Comparison of ENCODE assay signal across 19 cellular contexts in genomic region chr4:141240259-141240658, GRCh38.
"Had no signal": no experiment of that assay in that cellular context is flagged by ENCODE, and none has a peak within 500 bp of the region (broad histone marks: within the 10 kb centered on the region; RNA-seq: fewer than 3 reads in every experiment).

No MANE protein-coding gene starts in this region.

- H3K4me1 Mint-ChIP-seq: nephron progenitor cell had no signal

- H3K27ac ChIP-seq: dorsolateral prefrontal cortex, heart left ventricle, psoas muscle, right lobe of liver, stomach, thoracic aorta, transverse colon had no signal

- ATAC-seq: heart left ventricle; left colon; naive thymus-derived CD4-positive, alpha-beta T cell; psoas muscle; right lobe of liver had no signal

- H3K4me3 ChIP-seq: dorsolateral prefrontal cortex, heart left ventricle, psoas muscle, right lobe of liver, stomach, thoracic aorta, transverse colon had no signal

- H3K9me3 ChIP-seq: heart left ventricle, psoas muscle, right lobe of liver, stomach, thoracic aorta, transverse colon had no signal

- H3K4me3 Mint-ChIP-seq: nephron progenitor cell had no signal

- H3K4me1 ChIP-seq: heart left ventricle, psoas muscle, right lobe of liver, stomach, transverse colon had no signal

- H3K9me3 Mint-ChIP-seq: nephron progenitor cell had no signal

- H3K27ac Mint-ChIP-seq: nephron progenitor cell had no signal

- DNase-seq: cortex of kidney; dorsolateral prefrontal cortex; effector CD8-positive, alpha-beta T cell; foreskin melanocyte; heart left ventricle; hippocampal formation; left colon; mesendoderm; naive thymus-derived CD4-positive, alpha-beta T cell; nephron progenitor cell; psoas muscle; retina; right lobe of liver; stimulated activated CD4-positive, alpha-beta T cell treated with anti-CD3 and anti-CD28 coated beads, Interleukin-4, amount 100 ng/mL, for 24 hours; stimulated activated naive CD4-positive, alpha-beta T cell; stomach; substantia nigra; transverse colon had no signal

- H3K27me3 ChIP-seq: dorsolateral prefrontal cortex, heart left ventricle, right lobe of liver, stomach, transverse colon had no signal

- H3K36me3 ChIP-seq: thoracic aorta, transverse colon had no signal
